Comparison of ENCODE assay signal across 27 cellular contexts in the genomic region with DNA sequence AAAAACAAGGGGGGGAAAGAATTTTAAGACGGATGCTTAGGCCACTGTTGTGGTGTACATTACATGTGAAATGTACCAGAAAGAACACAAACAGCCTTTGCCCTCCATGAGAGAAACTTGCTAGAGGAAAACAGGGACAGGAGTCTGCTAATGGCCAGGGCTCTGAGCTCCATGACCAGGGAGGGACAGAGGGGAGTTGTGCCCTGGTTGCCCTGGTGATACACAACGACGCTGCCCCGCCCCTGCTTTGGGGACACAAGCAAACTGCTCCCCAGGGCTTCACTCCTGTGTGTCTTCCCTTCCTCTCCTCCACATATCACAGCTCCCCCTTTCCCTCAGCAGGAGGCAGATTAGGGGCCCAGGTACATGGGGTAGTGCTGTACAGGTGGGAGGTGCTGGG. TPM values are rescaled to one million over a fixed set of nuclear protein-coding genes. Genes with fewer than 3 reads are reported as not detected.
"Had no signal": no experiment of that assay in that cellular context is flagged by ENCODE, and none has a peak within 500 bp of the region (broad histone marks: within the 10 kb centered on the region; RNA-seq: fewer than 3 reads in every experiment).

No MANE protein-coding gene starts in this region.

- H3K9me3 ChIP-seq: breast epithelium, MG63, SJCRH30, SK-N-SH had no signal

- H3K36me3 ChIP-seq: breast epithelium, MG63, SJCRH30 had no signal

- ATAC-seq: activated CD8-positive, alpha-beta T cell treated with anti-CD3 and anti-CD28 coated beads, Interleukin-2, amount 10 ng/mL, durations not matched to agents 7 days and 5 days; WTC11 had no signal

- H3K4me3 Mint-ChIP-seq: activated CD8-positive, alpha-beta T cell treated with anti-CD3 and anti-CD28 coated beads, Interleukin-2, amount 10 ng/mL, durations not matched to agents 7 days and 5 days; activated naive CD4-positive, alpha-beta T cell treated with anti-CD3 and anti-CD28 coated beads, Interleukin-2, amount 50 U/mL, for 24 hours; activated T-helper 1 cell treated with anti-CD3 and anti-CD28 coated beads, Interleukin-12 subunit alpha, Interleukin-12 subunit beta, Interleukin-2, Interleukin-4 antibody, amounts not matched to agents 30 ng/mL and 10 ng/mL and 1 ng/mL, durations not matched to agents 14 hours and 24 hours and 36 hours; T-helper 1 cell treated with Interleukin-12 subunit alpha and Interleukin-12 subunit beta and Interleukin-4 antibody, amounts not matched to agents 30 μg/mL and 1 μg/mL, for 36 hours; WTC11 had no signal

- H3K27ac ChIP-seq: breast epithelium, SJCRH30 had no signal

- H3K4me1 ChIP-seq: breast epithelium, SJCRH30 had no signal

- H3K9me2 ChIP-seq: SK-N-SH had no signal

- H3K4me1 Mint-ChIP-seq: activated naive CD4-positive, alpha-beta T cell treated with anti-CD3 and anti-CD28 coated beads, Interleukin-2, amount 50 U/mL, for 24 hours; WTC11 had no signal

- H3K27ac Mint-ChIP-seq: activated CD8-positive, alpha-beta T cell treated with anti-CD3 and anti-CD28 coated beads, Interleukin-2, amount 10 ng/mL, durations not matched to agents 7 days and 5 days; activated naive CD4-positive, alpha-beta T cell treated with anti-CD3 and anti-CD28 coated beads, Interleukin-2, amount 50 U/mL, for 24 hours; activated T-helper 1 cell treated with anti-CD3 and anti-CD28 coated beads, Interleukin-12 subunit alpha, Interleukin-12 subunit beta, Interleukin-2, Interleukin-4 antibody, amounts not matched to agents 30 ng/mL and 10 ng/mL and 1 ng/mL, durations not matched to agents 14 hours and 24 hours and 36 hours; T-helper 1 cell treated with Interleukin-12 subunit alpha and Interleukin-12 subunit beta and Interleukin-4 antibody, amounts not matched to agents 30 μg/mL and 1 μg/mL, for 36 hours; WTC11 had no signal

- H3K4me2 ChIP-seq: SK-N-SH had no signal

- H3K9me3 Mint-ChIP-seq: activated naive CD4-positive, alpha-beta T cell treated with anti-CD3 and anti-CD28 coated beads, Interleukin-2, amount 50 U/mL, for 24 hours; activated T-helper 1 cell treated with anti-CD3 and anti-CD28 coated beads, Interleukin-12 subunit alpha, Interleukin-12 subunit beta, Interleukin-2, Interleukin-4 antibody, amounts not matched to agents 30 ng/mL and 10 ng/mL and 1 ng/mL, durations not matched to agents 14 hours and 24 hours and 36 hours; T-helper 1 cell treated with Interleukin-12 subunit alpha and Interleukin-12 subunit beta and Interleukin-4 antibody, amounts not matched to agents 30 μg/mL and 1 μg/mL, for 36 hours had no signal

- H3K36me3 Mint-ChIP-seq: activated naive CD4-positive, alpha-beta T cell treated with anti-CD3 and anti-CD28 coated beads, Interleukin-2, amount 50 U/mL, for 24 hours had no signal

- H3K4me3 ChIP-seq: breast epithelium, MG63, SJCRH30 had no signal

- DNase-seq: activated CD4-positive, alpha-beta T cell treated with anti-CD3 and anti-CD28 coated beads for 48 hours; activated CD4-positive, alpha-beta T cell treated with anti-CD3 and anti-CD28 coated beads, Interleukin-2, amount 50 U/mL, for 4 hours; activated CD4-positive, CD25-positive, alpha-beta regulatory T cell treated with anti-CD3 and anti-CD28 coated beads, Interleukin-2, amount 50 U/mL, for 72 hours; activated CD8-positive, alpha-beta memory T cell treated with anti-CD3 and anti-CD28 coated beads, Interleukin-2, amount 50 U/mL, for 48 hours; activated CD8-positive, alpha-beta T cell treated with anti-CD3 and anti-CD28 coated beads, Interleukin-2, amount 10 ng/mL, durations not matched to agents 7 days and 5 days; activated effector memory CD4-positive, alpha-beta T cell treated with Interleukin-2 at 50 U/mL for 16 hours; activated naive CD4-positive, alpha-beta T cell; activated T-cell treated with anti-CD3 and anti-CD28 coated beads, Interleukin-2, amount 50 U/mL, for 1 hour; aorta; caudate nucleus; MG63; MV-4-11; NCI-H1092 treated with DMSO at 0.1 percent for 48 hours; NCI-H1436 treated with DMSO at 0.1 percent for 48 hours; NCI-H1930; NCI-H345; NCI-H510A; NCI-H526 treated with DMSO at 0.1 percent for 48 hours; SJCRH30; SK-N-SH; T-helper 9 cell had no signal

- H3K9ac ChIP-seq: SK-N-SH had no signal

- H3K27me3 ChIP-seq: breast epithelium, MG63 had no signal

RNA-seq across cellular contexts. Expression of a gene that starts 36.2 kb away (rescaled TPM):
- total RNA-seq: activated CD8-positive, alpha-beta T cell treated with anti-CD3 and anti-CD28 coated beads, Interleukin-2, amount 10 ng/mL, durations not matched to agents 7 days and 5 days; activated T-helper 1 cell treated with anti-CD3 and anti-CD28 coated beads, Interleukin-12 subunit alpha, Interleukin-12 subunit beta, Interleukin-2, Interleukin-4 antibody, amounts not matched to agents 30 ng/mL and 10 ng/mL and 1 ng/mL, durations not matched to agents 14 hours and 24 hours and 36 hours; OCI-LY7; SJCRH30 had no signal
